Comparison of ENCODE assay signal across 17 cellular contexts in genomic region chr2:198327526-198327925, GRCh38.
"Had no signal": no experiment of that assay in that cellular context is flagged by ENCODE, and none has a peak within 500 bp of the region (broad histone marks: within the 10 kb centered on the region; RNA-seq: fewer than 3 reads in every experiment).

No MANE protein-coding gene starts in this region.

- DNase-seq: activated CD4-positive, alpha-beta T cell treated with anti-CD3 and anti-CD28 coated beads, Interleukin-2, amount 50 U/mL, for 4 hours; activated gamma-delta T cell; activated T-cell treated with anti-CD3 and anti-CD28 coated beads, Interleukin-2, amount 50 U/mL, for 72 hours; effector CD8-positive, alpha-beta T cell; gastrocnemius medialis; head of caudate nucleus; stimulated activated CD4-positive, alpha-beta T cell treated with anti-CD3 and anti-CD28 coated beads, Interleukin-2, amount 100 ng/mL, for 24 hours; stimulated activated naive CD4-positive, alpha-beta T cell treated with Interleukin-2 at 50 U/mL for 16 hours; T1000; thyroid gland had no signal

- H3K4me3 Mint-ChIP-seq: activated naive CD8-positive, alpha-beta T cell; activated T-cell treated with anti-CD3 and anti-CD28 coated beads, Interleukin-2, amount 50 U/mL, for 72 hours; dendritic cell treated with granulocyte-macrophage colony-stimulating factor and Interleukin-4, amounts not matched to agents 40 ng/mL and 50 ng/mL, for 4 days; mesothelial cell of epicardium; natural killer cell treated with Interleukin-12 subunit alpha and Interleukin-12 subunit beta and Interleukin-15 and Interleukin-18, amount 100 ng/mL, for 72 hours had no signal

- H3K27me3 ChIP-seq: gastrocnemius medialis, right atrium auricular region, thyroid gland had no signal

- H3K4me1 Mint-ChIP-seq: mesothelial cell of epicardium had no signal

- H3K36me3 ChIP-seq: gastrocnemius medialis, right atrium auricular region, thyroid gland had no signal

- H3K4me3 ChIP-seq: gastrocnemius medialis, right atrium auricular region, thyroid gland had no signal

- H3K27ac ChIP-seq: gastrocnemius medialis, right atrium auricular region, thyroid gland, VCaP had no signal

- H3K36me3 Mint-ChIP-seq: activated naive CD8-positive, alpha-beta T cell; mesothelial cell of epicardium; natural killer cell treated with Interleukin-12 subunit alpha and Interleukin-12 subunit beta and Interleukin-15 and Interleukin-18, amount 100 ng/mL, for 72 hours had no signal

- H3K27ac Mint-ChIP-seq: activated T-cell treated with anti-CD3 and anti-CD28 coated beads, Interleukin-2, amount 50 U/mL, for 72 hours; dendritic cell treated with granulocyte-macrophage colony-stimulating factor and Interleukin-4, amounts not matched to agents 40 ng/mL and 50 ng/mL, for 4 days; mesothelial cell of epicardium; natural killer cell treated with Interleukin-12 subunit alpha and Interleukin-12 subunit beta and Interleukin-15 and Interleukin-18, amount 100 ng/mL, for 72 hours had no signal

- H3K9me3 ChIP-seq: gastrocnemius medialis, right atrium auricular region, thyroid gland had no signal

- ATAC-seq: activated T-cell treated with anti-CD3 and anti-CD28 coated beads, Interleukin-2, amount 50 U/mL, for 72 hours; esophagus mucosa; gastrocnemius medialis; natural killer cell treated with Interleukin-12 subunit alpha and Interleukin-12 subunit beta and Interleukin-15 and Interleukin-18, amount 100 ng/mL, for 72 hours had no signal

- H3K9me3 Mint-ChIP-seq: activated T-cell treated with anti-CD3 and anti-CD28 coated beads, Interleukin-2, amount 50 U/mL, for 72 hours; dendritic cell treated with granulocyte-macrophage colony-stimulating factor and Interleukin-4, amounts not matched to agents 40 ng/mL and 50 ng/mL, for 4 days; mesothelial cell of epicardium; natural killer cell treated with Interleukin-12 subunit alpha and Interleukin-12 subunit beta and Interleukin-15 and Interleukin-18, amount 100 ng/mL, for 72 hours had no signal

- H3K4me1 ChIP-seq: gastrocnemius medialis, right atrium auricular region, thyroid gland had no signal
